Comparison of ENCODE assay signal across 1 cellular context in the genomic region with DNA sequence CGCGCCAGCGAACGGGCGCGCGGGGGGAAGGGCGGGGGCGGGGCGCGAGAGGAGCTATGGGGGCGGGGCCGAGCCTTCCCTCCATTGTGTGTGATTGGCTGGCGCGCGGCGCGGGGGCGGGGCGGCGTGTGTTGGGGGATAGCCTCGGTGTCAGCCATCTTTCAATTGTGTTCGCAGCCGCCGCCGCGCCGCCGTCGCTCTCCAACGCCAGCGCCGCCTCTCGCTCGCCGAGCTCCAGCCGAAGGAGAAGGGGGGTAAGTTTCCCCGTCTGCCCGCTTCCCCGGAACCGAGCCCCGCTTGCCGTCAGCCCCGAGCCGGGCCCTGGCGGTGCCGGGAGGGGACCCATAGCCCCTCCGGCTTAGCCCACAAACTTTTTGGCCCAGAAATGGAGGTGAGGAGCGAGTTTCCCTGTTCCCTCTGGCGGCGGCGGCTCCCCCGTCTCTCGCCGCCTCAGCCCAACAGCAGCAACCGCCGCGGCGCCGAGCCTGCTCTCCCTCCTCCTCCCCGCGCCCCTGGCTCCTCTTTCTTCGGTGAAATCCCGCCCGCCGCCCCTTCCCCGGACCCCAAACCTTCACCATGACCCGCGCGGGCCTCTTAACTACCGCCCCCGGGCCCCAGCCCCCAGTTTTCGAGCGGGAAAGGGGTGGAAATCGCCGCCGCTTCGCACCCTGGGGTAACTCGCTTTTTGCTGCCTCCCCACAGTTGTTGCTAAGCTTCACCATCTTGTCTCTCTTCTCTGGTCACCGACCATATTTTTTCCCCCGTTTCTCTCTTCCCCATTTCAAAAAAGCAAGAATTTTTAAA.
TF ChIP-seq lines count a peak whose summit lies in the region.

A gene (plus strand): TSS at position 159 of the 804 bp plus-strand sequence. CDS start 1,636 bp downstream, outside the sequence.

TF ChIP-seq in HepG2, 621 proteins besides CTCF, POLR2A, EP300 and RAD21 (continued from another document and continues in another):
- TF ChIP-seq, protein P1, sequence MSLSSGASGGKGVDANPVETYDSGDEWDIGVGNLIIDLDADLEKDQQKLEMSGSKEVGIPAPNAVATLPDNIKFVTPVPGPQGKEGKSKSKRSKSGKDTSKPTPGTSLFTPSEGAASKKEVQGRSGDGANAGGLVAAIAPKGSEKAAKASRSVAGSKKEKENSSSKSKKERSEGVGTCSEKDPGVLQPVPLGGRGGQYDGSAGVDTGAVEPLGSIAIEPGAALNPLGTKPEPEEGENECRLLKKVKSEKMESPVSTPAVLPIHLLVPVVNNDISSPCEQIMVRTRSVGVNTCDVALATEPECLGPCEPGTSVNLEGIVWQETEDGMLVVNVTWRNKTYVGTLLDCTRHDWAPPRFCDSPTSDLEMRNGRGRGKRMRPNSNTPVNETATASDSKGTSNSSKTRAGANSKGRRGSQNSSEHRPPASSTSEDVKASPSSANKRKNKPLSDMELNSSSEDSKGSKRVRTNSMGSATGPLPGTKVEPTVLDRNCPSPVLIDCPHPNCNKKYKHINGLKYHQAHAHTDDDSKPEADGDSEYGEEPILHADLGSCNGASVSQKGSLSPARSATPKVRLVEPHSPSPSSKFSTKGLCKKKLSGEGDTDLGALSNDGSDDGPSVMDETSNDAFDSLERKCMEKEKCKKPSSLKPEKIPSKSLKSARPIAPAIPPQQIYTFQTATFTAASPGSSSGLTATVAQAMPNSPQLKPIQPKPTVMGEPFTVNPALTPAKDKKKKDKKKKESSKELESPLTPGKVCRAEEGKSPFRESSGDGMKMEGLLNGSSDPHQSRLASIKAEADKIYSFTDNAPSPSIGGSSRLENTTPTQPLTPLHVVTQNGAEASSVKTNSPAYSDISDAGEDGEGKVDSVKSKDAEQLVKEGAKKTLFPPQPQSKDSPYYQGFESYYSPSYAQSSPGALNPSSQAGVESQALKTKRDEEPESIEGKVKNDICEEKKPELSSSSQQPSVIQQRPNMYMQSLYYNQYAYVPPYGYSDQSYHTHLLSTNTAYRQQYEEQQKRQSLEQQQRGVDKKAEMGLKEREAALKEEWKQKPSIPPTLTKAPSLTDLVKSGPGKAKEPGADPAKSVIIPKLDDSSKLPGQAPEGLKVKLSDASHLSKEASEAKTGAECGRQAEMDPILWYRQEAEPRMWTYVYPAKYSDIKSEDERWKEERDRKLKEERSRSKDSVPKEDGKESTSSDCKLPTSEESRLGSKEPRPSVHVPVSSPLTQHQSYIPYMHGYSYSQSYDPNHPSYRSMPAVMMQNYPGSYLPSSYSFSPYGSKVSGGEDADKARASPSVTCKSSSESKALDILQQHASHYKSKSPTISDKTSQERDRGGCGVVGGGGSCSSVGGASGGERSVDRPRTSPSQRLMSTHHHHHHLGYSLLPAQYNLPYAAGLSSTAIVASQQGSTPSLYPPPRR (CRISPR knock-in tag; IDR thresholded peaks at IDR 0.05; ENCODE audit: borderline replicate concordance), result no peak
- no peak for TF ChIP-seq KDM5A (IDR thresholded peaks at IDR 0.05; ENCODE audit: borderline replicate concordance, low read length)
- TF ChIP-seq, protein P2, sequence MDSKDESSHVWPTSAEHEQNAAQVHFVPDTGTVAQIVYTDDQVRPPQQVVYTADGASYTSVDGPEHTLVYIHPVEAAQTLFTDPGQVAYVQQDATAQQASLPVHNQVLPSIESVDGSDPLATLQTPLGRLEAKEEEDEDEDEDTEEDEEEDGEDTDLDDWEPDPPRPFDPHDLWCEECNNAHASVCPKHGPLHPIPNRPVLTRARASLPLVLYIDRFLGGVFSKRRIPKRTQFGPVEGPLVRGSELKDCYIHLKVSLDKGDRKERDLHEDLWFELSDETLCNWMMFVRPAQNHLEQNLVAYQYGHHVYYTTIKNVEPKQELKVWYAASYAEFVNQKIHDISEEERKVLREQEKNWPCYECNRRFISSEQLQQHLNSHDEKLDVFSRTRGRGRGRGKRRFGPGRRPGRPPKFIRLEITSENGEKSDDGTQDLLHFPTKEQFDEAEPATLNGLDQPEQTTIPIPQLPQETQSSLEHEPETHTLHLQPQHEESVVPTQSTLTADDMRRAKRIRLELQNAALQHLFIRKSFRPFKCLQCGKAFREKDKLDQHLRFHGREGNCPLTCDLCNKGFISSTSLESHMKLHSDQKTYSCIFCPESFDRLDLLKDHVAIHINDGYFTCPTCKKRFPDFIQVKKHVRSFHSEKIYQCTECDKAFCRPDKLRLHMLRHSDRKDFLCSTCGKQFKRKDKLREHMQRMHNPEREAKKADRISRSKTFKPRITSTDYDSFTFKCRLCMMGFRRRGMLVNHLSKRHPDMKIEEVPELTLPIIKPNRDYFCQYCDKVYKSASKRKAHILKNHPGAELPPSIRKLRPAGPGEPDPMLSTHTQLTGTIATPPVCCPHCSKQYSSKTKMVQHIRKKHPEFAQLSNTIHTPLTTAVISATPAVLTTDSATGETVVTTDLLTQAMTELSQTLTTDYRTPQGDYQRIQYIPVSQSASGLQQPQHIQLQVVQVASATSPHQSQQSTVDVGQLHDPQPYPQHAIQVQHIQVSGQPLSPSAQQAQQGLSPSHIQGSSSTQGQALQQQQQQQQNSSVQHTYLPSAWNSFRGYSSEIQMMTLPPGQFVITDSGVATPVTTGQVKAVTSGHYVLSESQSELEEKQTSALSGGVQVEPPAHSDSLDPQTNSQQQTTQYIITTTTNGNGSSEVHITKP (CRISPR knock-in tag; IDR thresholded peaks at IDR 0.05; ENCODE audit: low read depth), result no peak
- TF ChIP-seq ZNF34 (CRISPR knock-in tag; IDR thresholded peaks at IDR 0.05; ENCODE audit: borderline replicate concordance), result no peak
- TF ChIP-seq, protein P3, sequence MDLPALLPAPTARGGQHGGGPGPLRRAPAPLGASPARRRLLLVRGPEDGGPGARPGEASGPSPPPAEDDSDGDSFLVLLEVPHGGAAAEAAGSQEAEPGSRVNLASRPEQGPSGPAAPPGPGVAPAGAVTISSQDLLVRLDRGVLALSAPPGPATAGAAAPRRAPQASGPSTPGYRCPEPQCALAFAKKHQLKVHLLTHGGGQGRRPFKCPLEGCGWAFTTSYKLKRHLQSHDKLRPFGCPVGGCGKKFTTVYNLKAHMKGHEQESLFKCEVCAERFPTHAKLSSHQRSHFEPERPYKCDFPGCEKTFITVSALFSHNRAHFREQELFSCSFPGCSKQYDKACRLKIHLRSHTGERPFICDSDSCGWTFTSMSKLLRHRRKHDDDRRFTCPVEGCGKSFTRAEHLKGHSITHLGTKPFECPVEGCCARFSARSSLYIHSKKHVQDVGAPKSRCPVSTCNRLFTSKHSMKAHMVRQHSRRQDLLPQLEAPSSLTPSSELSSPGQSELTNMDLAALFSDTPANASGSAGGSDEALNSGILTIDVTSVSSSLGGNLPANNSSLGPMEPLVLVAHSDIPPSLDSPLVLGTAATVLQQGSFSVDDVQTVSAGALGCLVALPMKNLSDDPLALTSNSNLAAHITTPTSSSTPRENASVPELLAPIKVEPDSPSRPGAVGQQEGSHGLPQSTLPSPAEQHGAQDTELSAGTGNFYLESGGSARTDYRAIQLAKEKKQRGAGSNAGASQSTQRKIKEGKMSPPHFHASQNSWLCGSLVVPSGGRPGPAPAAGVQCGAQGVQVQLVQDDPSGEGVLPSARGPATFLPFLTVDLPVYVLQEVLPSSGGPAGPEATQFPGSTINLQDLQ (CRISPR knock-in tag; IDR thresholded peaks at IDR 0.05), result no peak
- TF ChIP-seq, protein P4, sequence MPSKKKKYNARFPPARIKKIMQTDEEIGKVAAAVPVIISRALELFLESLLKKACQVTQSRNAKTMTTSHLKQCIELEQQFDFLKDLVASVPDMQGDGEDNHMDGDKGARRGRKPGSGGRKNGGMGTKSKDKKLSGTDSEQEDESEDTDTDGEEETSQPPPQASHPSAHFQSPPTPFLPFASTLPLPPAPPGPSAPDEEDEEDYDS (CRISPR knock-in tag; IDR thresholded peaks at IDR 0.05), result peak; percentile 92
- 0 out of 2 replicates have a peak, but pooled peaks have one; percentile 29 for TF ChIP-seq ETV6 (CRISPR knock-in tag; conservative IDR thresholded peaks at IDR 0.05)
- no peak for TF ChIP-seq NR3C1 (CRISPR knock-in tag; IDR thresholded peaks at IDR 0.05)
- TF ChIP-seq ZNF567 (CRISPR knock-in tag; IDR thresholded peaks at IDR 0.05; ENCODE audit: borderline replicate concordance), result no peak
- TF ChIP-seq ZNF652 (CRISPR knock-in tag; IDR thresholded peaks at IDR 0.05; ENCODE audit: borderline replicate concordance, low read depth), result no peak
- TF ChIP-seq, protein P5, sequence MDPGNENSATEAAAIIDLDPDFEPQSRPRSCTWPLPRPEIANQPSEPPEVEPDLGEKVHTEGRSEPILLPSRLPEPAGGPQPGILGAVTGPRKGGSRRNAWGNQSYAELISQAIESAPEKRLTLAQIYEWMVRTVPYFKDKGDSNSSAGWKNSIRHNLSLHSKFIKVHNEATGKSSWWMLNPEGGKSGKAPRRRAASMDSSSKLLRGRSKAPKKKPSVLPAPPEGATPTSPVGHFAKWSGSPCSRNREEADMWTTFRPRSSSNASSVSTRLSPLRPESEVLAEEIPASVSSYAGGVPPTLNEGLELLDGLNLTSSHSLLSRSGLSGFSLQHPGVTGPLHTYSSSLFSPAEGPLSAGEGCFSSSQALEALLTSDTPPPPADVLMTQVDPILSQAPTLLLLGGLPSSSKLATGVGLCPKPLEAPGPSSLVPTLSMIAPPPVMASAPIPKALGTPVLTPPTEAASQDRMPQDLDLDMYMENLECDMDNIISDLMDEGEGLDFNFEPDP (CRISPR knock-in tag; conservative IDR thresholded peaks at IDR 0.05), result no peak
- TF ChIP-seq SP5 (CRISPR knock-in tag; IDR thresholded peaks at IDR 0.05; ENCODE audit: borderline replicate concordance, low read depth), result peak; percentile 47
- no peak for TF ChIP-seq TCF7L2 (IDR thresholded peaks at IDR 0.05; ENCODE audit: low read depth, low read length)
- TF ChIP-seq ZFYVE20 (CRISPR knock-in tag; IDR thresholded peaks at IDR 0.05; ENCODE audit: borderline replicate concordance, low read depth), result no peak
- TF ChIP-seq CENPT (CRISPR knock-in tag; IDR thresholded peaks at IDR 0.05; ENCODE audit: low read depth), result no peak
- no peak for TF ChIP-seq ZBTB7A (CRISPR knock-in tag; IDR thresholded peaks at IDR 0.05)
- no peak for TF ChIP-seq XRCC5 (optimal IDR thresholded peaks at IDR 0.05; ENCODE audit: low read length)
- TF ChIP-seq, protein P6, sequence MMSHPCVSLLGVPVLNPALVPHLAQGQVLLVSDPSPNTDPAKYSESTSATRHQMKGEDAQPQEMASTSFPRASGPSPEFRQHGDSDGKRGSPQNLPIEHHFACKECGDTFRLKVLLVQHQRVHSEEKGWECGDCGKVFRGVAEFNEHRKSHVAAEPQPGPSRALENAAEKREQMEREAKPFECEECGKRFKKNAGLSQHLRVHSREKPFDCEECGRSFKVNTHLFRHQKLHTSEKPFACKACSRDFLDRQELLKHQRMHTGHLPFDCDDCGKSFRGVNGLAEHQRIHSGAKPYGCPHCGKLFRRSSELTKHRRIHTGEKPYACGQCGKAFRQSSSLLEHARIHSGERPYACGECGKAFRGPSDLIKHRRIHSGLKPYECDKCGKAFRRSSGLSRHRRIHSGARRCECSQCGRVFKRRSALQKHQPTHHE (CRISPR knock-in tag; IDR thresholded peaks at IDR 0.05; ENCODE audit: borderline replicate concordance), result no peak
- TF ChIP-seq ZFY (CRISPR knock-in tag; IDR thresholded peaks at IDR 0.05), result no peak
- peak; percentile 19; the same call in 1 of the 2 replicates for TF ChIP-seq ZNF224 (CRISPR knock-in tag; IDR thresholded peaks at IDR 0.05)
- TF ChIP-seq ZNF761 (CRISPR knock-in tag; conservative IDR thresholded peaks at IDR 0.05), result no peak
- no peak for TF ChIP-seq SIN3B (IDR thresholded peaks at IDR 0.05; ENCODE audit: low read length)
- TF ChIP-seq, protein P7, sequence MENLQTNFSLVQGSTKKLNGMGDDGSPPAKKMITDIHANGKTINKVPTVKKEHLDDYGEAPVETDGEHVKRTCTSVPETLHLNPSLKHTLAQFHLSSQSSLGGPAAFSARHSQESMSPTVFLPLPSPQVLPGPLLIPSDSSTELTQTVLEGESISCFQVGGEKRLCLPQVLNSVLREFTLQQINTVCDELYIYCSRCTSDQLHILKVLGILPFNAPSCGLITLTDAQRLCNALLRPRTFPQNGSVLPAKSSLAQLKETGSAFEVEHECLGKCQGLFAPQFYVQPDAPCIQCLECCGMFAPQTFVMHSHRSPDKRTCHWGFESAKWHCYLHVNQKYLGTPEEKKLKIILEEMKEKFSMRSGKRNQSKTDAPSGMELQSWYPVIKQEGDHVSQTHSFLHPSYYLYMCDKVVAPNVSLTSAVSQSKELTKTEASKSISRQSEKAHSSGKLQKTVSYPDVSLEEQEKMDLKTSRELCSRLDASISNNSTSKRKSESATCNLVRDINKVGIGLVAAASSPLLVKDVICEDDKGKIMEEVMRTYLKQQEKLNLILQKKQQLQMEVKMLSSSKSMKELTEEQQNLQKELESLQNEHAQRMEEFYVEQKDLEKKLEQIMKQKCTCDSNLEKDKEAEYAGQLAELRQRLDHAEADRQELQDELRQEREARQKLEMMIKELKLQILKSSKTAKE (CRISPR knock-in tag; IDR thresholded peaks at IDR 0.05; ENCODE audit: borderline replicate concordance), result peak; percentile 38; the same call in 1 of the 2 replicates
- TF ChIP-seq SNAI1 (CRISPR knock-in tag; IDR thresholded peaks at IDR 0.05; ENCODE audit: borderline replicate concordance), result peak; percentile 27; the same call in 1 of the 2 replicates
- TF ChIP-seq, protein P8, sequence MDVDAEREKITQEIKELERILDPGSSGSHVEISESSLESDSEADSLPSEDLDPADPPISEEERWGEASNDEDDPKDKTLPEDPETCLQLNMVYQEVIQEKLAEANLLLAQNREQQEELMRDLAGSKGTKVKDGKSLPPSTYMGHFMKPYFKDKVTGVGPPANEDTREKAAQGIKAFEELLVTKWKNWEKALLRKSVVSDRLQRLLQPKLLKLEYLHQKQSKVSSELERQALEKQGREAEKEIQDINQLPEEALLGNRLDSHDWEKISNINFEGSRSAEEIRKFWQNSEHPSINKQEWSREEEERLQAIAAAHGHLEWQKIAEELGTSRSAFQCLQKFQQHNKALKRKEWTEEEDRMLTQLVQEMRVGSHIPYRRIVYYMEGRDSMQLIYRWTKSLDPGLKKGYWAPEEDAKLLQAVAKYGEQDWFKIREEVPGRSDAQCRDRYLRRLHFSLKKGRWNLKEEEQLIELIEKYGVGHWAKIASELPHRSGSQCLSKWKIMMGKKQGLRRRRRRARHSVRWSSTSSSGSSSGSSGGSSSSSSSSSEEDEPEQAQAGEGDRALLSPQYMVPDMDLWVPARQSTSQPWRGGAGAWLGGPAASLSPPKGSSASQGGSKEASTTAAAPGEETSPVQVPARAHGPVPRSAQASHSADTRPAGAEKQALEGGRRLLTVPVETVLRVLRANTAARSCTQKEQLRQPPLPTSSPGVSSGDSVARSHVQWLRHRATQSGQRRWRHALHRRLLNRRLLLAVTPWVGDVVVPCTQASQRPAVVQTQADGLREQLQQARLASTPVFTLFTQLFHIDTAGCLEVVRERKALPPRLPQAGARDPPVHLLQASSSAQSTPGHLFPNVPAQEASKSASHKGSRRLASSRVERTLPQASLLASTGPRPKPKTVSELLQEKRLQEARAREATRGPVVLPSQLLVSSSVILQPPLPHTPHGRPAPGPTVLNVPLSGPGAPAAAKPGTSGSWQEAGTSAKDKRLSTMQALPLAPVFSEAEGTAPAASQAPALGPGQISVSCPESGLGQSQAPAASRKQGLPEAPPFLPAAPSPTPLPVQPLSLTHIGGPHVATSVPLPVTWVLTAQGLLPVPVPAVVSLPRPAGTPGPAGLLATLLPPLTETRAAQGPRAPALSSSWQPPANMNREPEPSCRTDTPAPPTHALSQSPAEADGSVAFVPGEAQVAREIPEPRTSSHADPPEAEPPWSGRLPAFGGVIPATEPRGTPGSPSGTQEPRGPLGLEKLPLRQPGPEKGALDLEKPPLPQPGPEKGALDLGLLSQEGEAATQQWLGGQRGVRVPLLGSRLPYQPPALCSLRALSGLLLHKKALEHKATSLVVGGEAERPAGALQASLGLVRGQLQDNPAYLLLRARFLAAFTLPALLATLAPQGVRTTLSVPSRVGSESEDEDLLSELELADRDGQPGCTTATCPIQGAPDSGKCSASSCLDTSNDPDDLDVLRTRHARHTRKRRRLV (CRISPR knock-in tag; IDR thresholded peaks at IDR 0.05), result no peak
- no peak for TF ChIP-seq ZMYM2 (CRISPR knock-in tag; IDR thresholded peaks at IDR 0.05)
- peak; percentile 51; the same call in 1 of the 2 replicates for TF ChIP-seq KAT8 (CRISPR knock-in tag; IDR thresholded peaks at IDR 0.05)
- TF ChIP-seq, protein P9, sequence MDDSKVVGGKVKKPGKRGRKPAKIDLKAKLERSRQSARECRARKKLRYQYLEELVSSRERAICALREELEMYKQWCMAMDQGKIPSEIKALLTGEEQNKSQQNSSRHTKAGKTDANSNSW (CRISPR knock-in tag; IDR thresholded peaks at IDR 0.05; ENCODE audit: borderline replicate concordance), result no peak
